In the genomic region with DNA sequence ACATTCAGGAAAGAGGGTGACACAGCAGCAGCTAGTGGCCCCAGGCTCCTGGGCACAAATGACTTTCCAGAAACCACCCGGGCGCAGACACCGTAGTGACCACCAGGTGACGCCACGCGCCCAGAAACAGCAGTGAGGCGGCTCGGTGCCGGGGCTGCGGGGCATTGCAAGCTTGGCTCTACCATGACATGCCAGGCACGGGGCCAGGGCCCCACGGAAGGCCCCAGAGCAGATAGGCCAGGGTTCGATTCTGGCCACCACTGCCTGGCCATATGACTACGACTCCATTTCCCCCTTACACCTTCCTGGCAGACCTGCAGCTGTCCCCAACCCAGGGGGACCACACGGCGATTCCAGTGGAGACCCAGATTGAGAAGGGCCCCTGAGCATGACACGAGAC, we compare ENCODE assay signal across 1 cellular context.
A peak's percentile ranks its signal among the peaks of the same experiment; 100 is the strongest.
TF ChIP-seq lines count a peak whose summit lies in the region.

No MANE protein-coding gene starts in this region.

TF ChIP-seq in GM12878, 131 proteins besides CTCF, POLR2A, EP300 and RAD21 (continued from another document):
- TF ChIP-seq, protein P1, sequence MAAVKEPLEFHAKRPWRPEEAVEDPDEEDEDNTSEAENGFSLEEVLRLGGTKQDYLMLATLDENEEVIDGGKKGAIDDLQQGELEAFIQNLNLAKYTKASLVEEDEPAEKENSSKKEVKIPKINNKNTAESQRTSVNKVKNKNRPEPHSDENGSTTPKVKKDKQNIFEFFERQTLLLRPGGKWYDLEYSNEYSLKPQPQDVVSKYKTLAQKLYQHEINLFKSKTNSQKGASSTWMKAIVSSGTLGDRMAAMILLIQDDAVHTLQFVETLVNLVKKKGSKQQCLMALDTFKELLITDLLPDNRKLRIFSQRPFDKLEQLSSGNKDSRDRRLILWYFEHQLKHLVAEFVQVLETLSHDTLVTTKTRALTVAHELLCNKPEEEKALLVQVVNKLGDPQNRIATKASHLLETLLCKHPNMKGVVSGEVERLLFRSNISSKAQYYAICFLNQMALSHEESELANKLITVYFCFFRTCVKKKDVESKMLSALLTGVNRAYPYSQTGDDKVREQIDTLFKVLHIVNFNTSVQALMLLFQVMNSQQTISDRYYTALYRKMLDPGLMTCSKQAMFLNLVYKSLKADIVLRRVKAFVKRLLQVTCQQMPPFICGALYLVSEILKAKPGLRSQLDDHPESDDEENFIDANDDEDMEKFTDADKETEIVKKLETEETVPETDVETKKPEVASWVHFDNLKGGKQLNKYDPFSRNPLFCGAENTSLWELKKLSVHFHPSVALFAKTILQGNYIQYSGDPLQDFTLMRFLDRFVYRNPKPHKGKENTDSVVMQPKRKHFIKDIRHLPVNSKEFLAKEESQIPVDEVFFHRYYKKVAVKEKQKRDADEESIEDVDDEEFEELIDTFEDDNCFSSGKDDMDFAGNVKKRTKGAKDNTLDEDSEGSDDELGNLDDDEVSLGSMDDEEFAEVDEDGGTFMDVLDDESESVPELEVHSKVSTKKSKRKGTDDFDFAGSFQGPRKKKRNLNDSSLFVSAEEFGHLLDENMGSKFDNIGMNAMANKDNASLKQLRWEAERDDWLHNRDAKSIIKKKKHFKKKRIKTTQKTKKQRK (IDR thresholded peaks at IDR 0.05; ENCODE audit: low read depth, low read length): no peak
- 0 out of 2 replicates have a peak, but pooled peaks have one; percentile 64 for TF ChIP-seq STAT1 (conservative IDR thresholded peaks at IDR 0.05)
- no peak for TF ChIP-seq NFIC (IDR thresholded peaks at IDR 0.05; ENCODE audit: low read depth, low read length)
- no peak for TF ChIP-seq CREB1 (IDR thresholded peaks at IDR 0.05; ENCODE audit: low read depth)
- TF ChIP-seq, protein P2, sequence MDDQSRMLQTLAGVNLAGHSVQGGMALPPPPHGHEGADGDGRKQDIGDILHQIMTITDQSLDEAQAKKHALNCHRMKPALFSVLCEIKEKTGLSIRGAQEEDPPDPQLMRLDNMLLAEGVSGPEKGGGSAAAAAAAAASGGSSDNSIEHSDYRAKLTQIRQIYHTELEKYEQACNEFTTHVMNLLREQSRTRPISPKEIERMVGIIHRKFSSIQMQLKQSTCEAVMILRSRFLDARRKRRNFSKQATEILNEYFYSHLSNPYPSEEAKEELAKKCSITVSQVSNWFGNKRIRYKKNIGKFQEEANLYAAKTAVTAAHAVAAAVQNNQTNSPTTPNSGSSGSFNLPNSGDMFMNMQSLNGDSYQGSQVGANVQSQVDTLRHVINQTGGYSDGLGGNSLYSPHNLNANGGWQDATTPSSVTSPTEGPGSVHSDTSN (IDR thresholded peaks at IDR 0.05; ENCODE audit: insufficient replicate concordance, low read depth, low read length): no peak
- no peak for TF ChIP-seq SREBF2 (IDR thresholded peaks at IDR 0.05; ENCODE audit: low read length)
- TF ChIP-seq PAX5 (IDR thresholded peaks at IDR 0.05; ENCODE audit: borderline replicate concordance, low read depth, low read length): peak; percentile 70; the same call in 1 of the 2 replicates
- peak; percentile 32 to 52; a peak in 2 of 4 replicates for TF ChIP-seq BHLHE40 (IDR thresholded peaks at IDR 0.05; ENCODE audit: borderline replicate concordance in 1 of 2, low read depth in 2 of 2, low read length in 1 of 2)
- no peak for TF ChIP-seq TAF1 (IDR thresholded peaks at IDR 0.05; ENCODE audit: borderline replicate concordance, low read depth, low read length)
- TF ChIP-seq RCOR1 (conservative IDR thresholded peaks at IDR 0.05; ENCODE audit: low read depth, low read length): no peak
- no peak for TF ChIP-seq NR2F1 (conservative IDR thresholded peaks at IDR 0.05)
- TF ChIP-seq, protein P3, sequence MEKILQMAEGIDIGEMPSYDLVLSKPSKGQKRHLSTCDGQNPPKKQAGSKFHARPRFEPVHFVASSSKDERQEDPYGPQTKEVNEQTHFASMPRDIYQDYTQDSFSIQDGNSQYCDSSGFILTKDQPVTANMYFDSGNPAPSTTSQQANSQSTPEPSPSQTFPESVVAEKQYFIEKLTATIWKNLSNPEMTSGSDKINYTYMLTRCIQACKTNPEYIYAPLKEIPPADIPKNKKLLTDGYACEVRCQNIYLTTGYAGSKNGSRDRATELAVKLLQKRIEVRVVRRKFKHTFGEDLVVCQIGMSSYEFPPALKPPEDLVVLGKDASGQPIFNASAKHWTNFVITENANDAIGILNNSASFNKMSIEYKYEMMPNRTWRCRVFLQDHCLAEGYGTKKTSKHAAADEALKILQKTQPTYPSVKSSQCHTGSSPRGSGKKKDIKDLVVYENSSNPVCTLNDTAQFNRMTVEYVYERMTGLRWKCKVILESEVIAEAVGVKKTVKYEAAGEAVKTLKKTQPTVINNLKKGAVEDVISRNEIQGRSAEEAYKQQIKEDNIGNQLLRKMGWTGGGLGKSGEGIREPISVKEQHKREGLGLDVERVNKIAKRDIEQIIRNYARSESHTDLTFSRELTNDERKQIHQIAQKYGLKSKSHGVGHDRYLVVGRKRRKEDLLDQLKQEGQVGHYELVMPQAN (conservative IDR thresholded peaks at IDR 0.05): no peak
- TF ChIP-seq HCFC1 (IDR thresholded peaks at IDR 0.05; ENCODE audit: low read length): no peak
- TF ChIP-seq GATAD2B (conservative IDR thresholded peaks at IDR 0.05; ENCODE audit: low read depth): peak; percentile 63; the same call in 1 of the 2 replicates
- TF ChIP-seq TBL1XR1 (IDR thresholded peaks at IDR 0.05; ENCODE audit: low read depth, low read length): no peak
- no peak for TF ChIP-seq HDAC2 (IDR thresholded peaks at IDR 0.05)
